In genomic region chr2:189538402-189538801, GRCh38 we compare ENCODE assay signal across 34 cellular contexts. TPM values are rescaled to one million over a fixed set of nuclear protein-coding genes. Genes with fewer than 3 reads are reported as not detected.
DNase-seq lines count a peak whose midpoint lies in the region; ATAC-seq, FAIRE-seq and TF ChIP-seq lines count a peak whose summit lies in the region.
"Had no signal": no experiment of that assay in that cellular context is flagged by ENCODE, and none has a peak within 500 bp of the region (broad histone marks: within the 10 kb centered on the region; RNA-seq: fewer than 3 reads in every experiment).

No MANE protein-coding gene starts in this region.

- H3K27me3 ChIP-seq in HepG2 (ENCODE audit: control insufficient read depth in 1 of 2, insufficient read depth in 2 of 2, low read length in 2 of 2) (no peaks in the 10 kb centered on the region), right lobe of liver (no peaks in the 10 kb centered on the region)
- H3K27me3 ChIP-seq: BE2C; BLaER1; BLaER1 treated with 17β-estradiol and CSF1 and Interleukin-3, amounts not matched to agents 10 nM and 100 nM had no signal

- ATAC-seq in HepG2 (peak; percentile 41; the same call in 2 of the 3 replicates), right lobe of liver (no peak)
- ATAC-seq: A549; CD8-positive, alpha-beta T cell had no signal

- H3K27ac ChIP-seq in HepG2 (ENCODE audit: extremely low read length, insufficient read depth, low read length) (no peak overlapping the region), right lobe of liver (no peak overlapping the region)
- H3K27ac ChIP-seq: 22Rv1; A549; BLaER1; BLaER1 treated with 17β-estradiol and CSF1 and Interleukin-3, amounts not matched to agents 10 nM and 100 nM; C4-2B had no signal

- no peaks in the 10 kb centered on the region for H3K36me3 ChIP-seq in HepG2 (replicated peaks in 1 of 2; ENCODE audit: control insufficient read depth in 1 of 2, insufficient read depth in 2 of 2, low read length in 2 of 2)
- H3K36me3 ChIP-seq in right lobe of liver = no peaks in the 10 kb centered on the region
- H3K36me3 ChIP-seq: BE2C; BLaER1; BLaER1 treated with 17β-estradiol and CSF1 and Interleukin-3, amounts not matched to agents 10 nM and 100 nM had no signal

- H3K4me1 ChIP-seq in HepG2 (ENCODE audit: insufficient read depth, low read length) (peaks cover 50% of the 10 kb centered on the region), right lobe of liver (peaks cover 0 to 24% (median 7%) of the 10 kb centered on the region in 4 donors)
- H3K4me1 ChIP-seq: BLaER1 had no signal

- no peaks in the 10 kb centered on the region for H3K9me3 ChIP-seq in HepG2 (ENCODE audit: low read length)
- H3K9me3 ChIP-seq in right lobe of liver = no peaks in the 10 kb centered on the region
- H3K9me3 ChIP-seq: BE2C; BLaER1; BLaER1 treated with 17β-estradiol and CSF1 and Interleukin-3, amounts not matched to agents 10 nM and 100 nM; Caco-2 had no signal

- 42% methylated on average over 1 of the region's 1 CpG for WGBS in HepG2 (ENCODE audit: low lambda C conversion rate)
- 76% methylated on average over 1 of the region's 1 CpG for WGBS in right lobe of liver (ENCODE audit: insufficient coverage, low coverage, low lambda C conversion rate, missing lambda C conversion rate)

- TF ChIP-seq EP300 in HepG2 (IDR thresholded peaks at IDR 0.05; ENCODE audit: low read depth in 2 of 2, low read length in 2 of 2) (no peak), HepG2 (CRISPR knock-in tag; IDR thresholded peaks at IDR 0.05; ENCODE audit: borderline replicate concordance) (no peak)

- H3K9ac ChIP-seq in HepG2 (ENCODE audit: insufficient read depth, low read depth, low read length) = no peak overlapping the region
- H3K9ac ChIP-seq: BLaER1; BLaER1 treated with 17β-estradiol and CSF1 and Interleukin-3, amounts not matched to agents 10 nM and 100 nM had no signal

- no peak overlapping the region for H3K4me2 ChIP-seq in HepG2 (ENCODE audit: low read depth, low read length)
- H3K4me2 ChIP-seq: A549; BLaER1; BLaER1 treated with 17β-estradiol and CSF1 and Interleukin-3, amounts not matched to agents 10 nM and 100 nM had no signal

- peaks cover 17% of the 10 kb centered on the region for H3K9me3 Mint-ChIP-seq in mesothelial cell of epicardium
- H3K9me3 Mint-ChIP-seq in nephron = no peaks in the 10 kb centered on the region
- H3K9me3 Mint-ChIP-seq: CD4-positive, alpha-beta T cell; CD8-positive, alpha-beta memory T cell; CD8-positive, alpha-beta T cell had no signal

- in situ Hi-C loops in HepG2 (cut with HindIII; ENCODE audit: extremely low pct_ligation_motif_present, low pct_unique_long_range_greater_than_20kb) = no loop called here

- H4K20me1 ChIP-seq in HepG2 (ENCODE audit: insufficient read depth, low read length) = no peaks in the 10 kb centered on the region
- H4K20me1 ChIP-seq: BLaER1; BLaER1 treated with 17β-estradiol and CSF1 and Interleukin-3, amounts not matched to agents 10 nM and 100 nM had no signal

- POLR2A ChIA-PET in HepG2 (lab: Yijun Ruan, JAX) = no interaction called here

- H2AFZ ChIP-seq in HepG2 (ENCODE audit: low read length) = no peak overlapping the region

- H3K4me1 Mint-ChIP-seq in mesothelial cell of epicardium (peaks cover 70% of the 10 kb centered on the region), nephron (peaks cover 26% of the 10 kb centered on the region)
- H3K4me1 Mint-ChIP-seq: B cell; CD4-positive, alpha-beta memory T cell; CD4-positive, CD25-positive, alpha-beta regulatory T cell; CD8-positive, alpha-beta memory T cell had no signal

- intact Hi-C loops in HepG2 (cut with micrococcal nuclease; ENCODE audit: unreplicated experiment) (no loop called here), right lobe of liver (cut with DNase I) (no loop called here)

- H3K36me3 Mint-ChIP-seq in mesothelial cell of epicardium = peaks cover 8% of the 10 kb centered on the region
- H3K36me3 Mint-ChIP-seq in nephron (ENCODE audit: low read depth) = no peaks in the 10 kb centered on the region
- H3K36me3 Mint-ChIP-seq: CD14-positive monocyte; CD4-positive, alpha-beta memory T cell; CD4-positive, CD25-positive, alpha-beta regulatory T cell; CD8-positive, alpha-beta memory T cell; CD8-positive, alpha-beta T cell had no signal

- no peaks in the 10 kb centered on the region for H3K27me3 Mint-ChIP-seq in mesothelial cell of epicardium (ENCODE audit: low read depth)
- peaks cover 3% of the 10 kb centered on the region for H3K27me3 Mint-ChIP-seq in nephron (ENCODE audit: low read depth)
- H3K27me3 Mint-ChIP-seq: CD4-positive, alpha-beta T cell had no signal

- TF ChIP-seq POLR2A in HepG2 (IDR thresholded peaks at IDR 0.05; ENCODE audit: insufficient read depth in 1 of 2, low read depth in 2 of 2, low read length in 2 of 2) (no peak), right lobe of liver (IDR thresholded peaks at IDR 0.05) (no peak), GM12892 (IDR thresholded peaks at IDR 0.05; ENCODE audit: low read depth, low read length) (no peak)

- H3K4me3 ChIP-seq in HepG2 (replicated peaks in 1 of 3; ENCODE audit: insufficient read depth in 1 of 3, low read depth in 2 of 3, low read length in 3 of 3) (no peak overlapping the region), right lobe of liver (no peak overlapping the region)
- H3K4me3 ChIP-seq: A549; BLaER1; BLaER1 treated with 17β-estradiol and CSF1 and Interleukin-3, amounts not matched to agents 10 nM and 100 nM had no signal

- TF ChIP-seq RAD21 in HepG2 (CRISPR knock-in tag; IDR thresholded peaks at IDR 0.05) = no peak

- no peak overlapping the region for H3K4me3 Mint-ChIP-seq in mesothelial cell of epicardium
- H3K4me3 Mint-ChIP-seq in nephron = no peak overlapping the region
- H3K4me3 Mint-ChIP-seq: B cell; CD14-positive monocyte; CD4-positive, alpha-beta memory T cell; CD4-positive, alpha-beta T cell; CD4-positive, CD25-positive, alpha-beta regulatory T cell; CD8-positive, alpha-beta memory T cell; CD8-positive, alpha-beta T cell had no signal

- H3K79me2 ChIP-seq in HepG2 (ENCODE audit: insufficient read depth, low read length) = no peaks in the 10 kb centered on the region

- TF ChIP-seq CTCF in HepG2 (CRISPR knock-in tag; IDR thresholded peaks at IDR 0.05) = no peak
- TF ChIP-seq CTCF in right lobe of liver (IDR thresholded peaks at IDR 0.05) = no peak
- TF ChIP-seq CTCF in mesothelial cell of epicardium (IDR thresholded peaks at IDR 0.05; ENCODE audit: unreplicated experiment) = no peak
- TF ChIP-seq CTCF in nephron (IDR thresholded peaks at IDR 0.05; ENCODE audit: unreplicated experiment in 3 of 3) = no peak

- CTCF ChIA-PET in HepG2 (lab: Yijun Ruan, JAX; ENCODE audit: low intra/inter-chr PET ratio, low total read pairs) = no interaction called here

- H3K27ac Mint-ChIP-seq in mesothelial cell of epicardium (peak overlapping the region; percentile 48), nephron (peak overlapping the region in 2 of 3 experiments; percentile 8 to 19)
- H3K27ac Mint-ChIP-seq: B cell; CD14-positive monocyte; CD4-positive, alpha-beta memory T cell; CD4-positive, alpha-beta T cell; CD4-positive, CD25-positive, alpha-beta regulatory T cell; CD8-positive, alpha-beta memory T cell; CD8-positive, alpha-beta T cell had no signal

- BruUV-seq in HepG2 (replicated peaks; lab: Mats Ljungman, UMichigan) = no TSS peak

- FAIRE-seq in HepG2 (lab: Jason Lieb, UNC) (no peak), GM12892 (lab: Jason Lieb, UNC) (no peak)
- FAIRE-seq: A204.1, A549, D721Med had no signal

- DNase-seq in HepG2 (ENCODE audit: low spot score) = no peak
- DNase-seq in right lobe of liver = no peak
- DNase-seq in mesothelial cell of epicardium (ENCODE audit: low spot score in 2 of 2, unreplicated experiment in 2 of 2) = no peak
- DNase-seq in GM12892 (ENCODE audit: insufficient read length) = no peak
- DNase-seq in NCI-H1092 treated with DMSO at 0.1 percent for 48 hours (lab: John Stamatoyannopoulos, UW) = no peak
- DNase-seq: 8988T; ACHN; AML-193; BE2C; C1 segment of cervical spinal cord; Caco-2; Calu3; CD4-positive, alpha-beta memory T cell; CD4-positive, alpha-beta T cell; CD4-positive, CD25-positive, alpha-beta regulatory T cell; CD8-positive, alpha-beta memory T cell; CD8-positive, alpha-beta T cell; COR-L47; DMS 273 treated with DMSO at 0.1 percent for 48 hours; DMS153; DMS79; DMS79 treated with DMSO at 0.1 percent for 48 hours; DND-41; EL had no signal

TF ChIP-seq in HepG2, 621 proteins besides CTCF, POLR2A, EP300 and RAD21 (continues in another document):
- no peak for TF ChIP-seq ETV6 (CRISPR knock-in tag; conservative IDR thresholded peaks at IDR 0.05)

RNA-seq across cellular contexts. Expression of gene SLC40A1, which starts 42.2 kb away (rescaled TPM):
- 10.6 and 19.2 TPM in 2 replicates for total RNA-seq in HepG2 (2016; rRNA removed; fragmentation: Illumina TruSeq; extraction: Trizol)
- total RNA-seq in HepG2 (2016; cell fraction: cytosol; rRNA removed; fragmentation: Illumina TruSeq; extraction: Trizol; ENCODE audit: low read depth) = 2.5 and 3.1 TPM in 2 replicates
- total RNA-seq in HepG2 (2016; cell fraction: insoluble cytoplasmic fraction; rRNA removed; fragmentation: Illumina TruSeq; extraction: Trizol) = 10.6 and 17.6 TPM in 2 replicates
- total RNA-seq in HepG2 (2016; cell fraction: membrane; rRNA removed; fragmentation: Illumina TruSeq; extraction: Trizol) = 20.1 and 24.4 TPM in 2 replicates
- total RNA-seq in HepG2 (2016; cell fraction: nucleus; rRNA removed; fragmentation: Illumina TruSeq; extraction: Trizol) = 9.0 and 10.7 TPM in 2 replicates
- 21.4 and 24.9 TPM in 2 replicates for polyA plus RNA-seq in HepG2 (2011; rRNA removed)
- 14.9 and 22.6 TPM in 2 replicates for polyA plus RNA-seq in HepG2 (2011; cell fraction: cytosol; rRNA removed)
- polyA plus RNA-seq in HepG2 (2011; cell fraction: nucleus; rRNA removed) = 12.3 and 12.6 TPM in 2 replicates
- polyA plus RNA-seq in HepG2 (2012) = 35.5 and 45.2 TPM in 2 replicates
- 3.4 and 3.6 TPM in 2 replicates for polyA plus RNA-seq in HepG2 (2016; cell fraction: cytosol; fragmentation: Illumina TruSeq; extraction: Trizol; ENCODE audit: low read depth)
- polyA plus RNA-seq in HepG2 (2016; cell fraction: insoluble cytoplasmic fraction; fragmentation: Illumina TruSeq; extraction: Trizol; ENCODE audit: low read depth) = 19.5 and 21.2 TPM in 2 replicates
- 19.1 and 22.9 TPM in 2 replicates for polyA plus RNA-seq in HepG2 (2016; cell fraction: membrane; fragmentation: Illumina TruSeq; extraction: Trizol; ENCODE audit: low read depth)
- 12.8 and 14.3 TPM in 2 replicates for polyA plus RNA-seq in HepG2 (2016; cell fraction: nucleus; fragmentation: Illumina TruSeq; extraction: Trizol; ENCODE audit: insufficient read depth, low read depth)
- polyA minus RNA-seq in HepG2 (2011; rRNA and poly(A)+ RNA removed; ENCODE audit: low replicate concordance) = 0.47 and 45.0 TPM in 2 replicates
- polyA minus RNA-seq in HepG2 (2011; cell fraction: cytosol; rRNA and poly(A)+ RNA removed) = 26.4 and 29.2 TPM in 2 replicates
- polyA minus RNA-seq in HepG2 (2011; cell fraction: nucleus; rRNA and poly(A)+ RNA removed) = 33.1 and 37.5 TPM in 2 replicates
- total RNA-seq in right lobe of liver = 100 to 1,000 TPM; 101 to 289 (median 134) TPM
- 152 to 156 TPM (median 154 TPM) in 3 replicates for total RNA-seq in mesothelial cell of epicardium
- not detected for polyA plus RNA-seq in GM12892 (2012; ENCODE audit: missing spikeins)
